Comparison of ENCODE assay signal across 8 cellular contexts in the genomic region with DNA sequence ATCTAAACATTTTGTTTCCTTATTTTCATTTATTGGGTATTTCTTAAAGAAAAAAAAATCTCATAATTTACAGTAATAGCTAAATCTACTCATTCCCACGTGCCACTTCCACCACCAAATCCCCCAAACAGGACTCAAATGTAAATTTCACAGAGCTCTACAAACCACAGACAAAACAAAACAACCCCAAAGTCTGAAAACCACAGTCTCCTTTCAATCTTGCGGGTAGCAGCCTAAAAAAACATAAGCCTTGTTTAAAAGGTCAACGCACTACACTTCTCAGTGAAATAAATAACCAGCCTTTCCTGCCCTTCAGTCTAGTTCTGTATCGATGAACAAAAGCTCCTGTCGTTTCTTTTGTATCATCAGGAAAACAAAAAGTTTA.
DNase-seq lines count a peak whose midpoint lies in the region; ATAC-seq, FAIRE-seq and TF ChIP-seq lines count a peak whose summit lies in the region.

No MANE protein-coding gene starts in this region.

- H3K36me3 ChIP-seq in Panc1 (ENCODE audit: control insufficient read depth, insufficient read depth, low read length): peaks cover 4% of the 10 kb centered on the region; the same call in 1 of the 2 replicates

- H3K27ac ChIP-seq in Panc1 (ENCODE audit: low read length) (peak overlapping the region; percentile 79), epithelial cell of prostate (peak overlapping the region; percentile 84)

- CTCF ChIA-PET in Panc1 (lab: Charles Lee): no interaction called here

- peak; percentile 30 for ATAC-seq in GM18858 (IDR thresholded peaks at IDR 0.05; ENCODE audit: unreplicated experiment)
- peak; percentile 45 for ATAC-seq in HG02642 (IDR thresholded peaks at IDR 0.05; ENCODE audit: poor library complexity, unreplicated experiment)
- no peak; the same call in 1 of the 2 replicates for ATAC-seq in Panc1

- no peaks in the 10 kb centered on the region for H3K9me3 Mint-ChIP-seq in osteocyte (ENCODE audit: unreplicated experiment)

- no peaks in the 10 kb centered on the region for H3K27me3 Mint-ChIP-seq in osteocyte (ENCODE audit: unreplicated experiment)

- H3K4me3 Mint-ChIP-seq in osteocyte (ENCODE audit: unreplicated experiment): peak overlapping the region; percentile 72

- no peaks in the 10 kb centered on the region for H3K27me3 ChIP-seq in Panc1 (ENCODE audit: control insufficient read depth, insufficient read depth, low read length)

- POLR2A ChIA-PET in Panc1 (lab: Charles Lee): no interaction called here

- no peaks in the 10 kb centered on the region for H3K36me3 Mint-ChIP-seq in osteocyte (ENCODE audit: unreplicated experiment)

- BruUV-seq in Panc1 (replicated peaks; lab: Mats Ljungman, UMichigan): no TSS peak

- peaks cover 41% of the 10 kb centered on the region for H3K4me1 Mint-ChIP-seq in osteocyte (ENCODE audit: unreplicated experiment)

- H3K4me1 ChIP-seq in Panc1 (ENCODE audit: control insufficient read depth, insufficient read depth, low read length): peaks cover 57% of the 10 kb centered on the region

- no peak for TF ChIP-seq POLR2A in GM12892 (IDR thresholded peaks at IDR 0.05; ENCODE audit: low read depth, low read length)

- no peak for TF ChIP-seq CTCF in Panc1 (IDR thresholded peaks at IDR 0.05)
- TF ChIP-seq CTCF in osteocyte (IDR thresholded peaks at IDR 0.05): no peak

- FAIRE-seq in GM12892 (lab: Jason Lieb, UNC): no peak

- H3K9me3 ChIP-seq in Panc1 (ENCODE audit: control insufficient read depth, insufficient read depth, low read depth, low read length): no peaks in the 10 kb centered on the region

- in situ Hi-C loops in Panc1 (cut with HindIII; ENCODE audit: low pct_unique_long_range_greater_than_20kb, low sequenced_read_pairs): no loop called here

- intact Hi-C loops in Panc1 (cut with micrococcal nuclease; ENCODE audit: unreplicated experiment): no loop called here

- no peak for DNase-seq in Panc1 (ENCODE audit: low read depth, low spot score)
- DNase-seq in epithelial cell of prostate (ENCODE audit: low read depth, low spot score): no peak
- DNase-seq in osteocyte (ENCODE audit: extremely low spot score, unreplicated experiment): no peak
- DNase-seq in iPS-NIHi11 (ENCODE audit: low spot score): no peak
- DNase-seq in GM12892 (ENCODE audit: insufficient read length): no peak
- no peak for DNase-seq in NCI-H1694 treated with DMSO at 0.1 percent for 48 hours (lab: John Stamatoyannopoulos, UW)

- peak overlapping the region; percentile 89 for H3K27ac Mint-ChIP-seq in osteocyte (ENCODE audit: unreplicated experiment)

- H3K4me3 ChIP-seq in Panc1 (ENCODE audit: low read depth in 2 of 2, low read length in 2 of 2): peak overlapping the region; percentile 33 to 46
